Comparison of ENCODE assay signal across 1 cellular context in genomic region chr11:64556044-64556720, GRCh38.
TF ChIP-seq lines count a peak whose summit lies in the region.

No MANE protein-coding gene starts in this region.

TF ChIP-seq in liver, 16 proteins besides CTCF, POLR2A, EP300 and RAD21 (continued from another document):
- TF ChIP-seq REST (IDR thresholded peaks at IDR 0.05) (no peak), EGR1 (IDR thresholded peaks at IDR 0.05; ENCODE audit: low read depth in 2 of 2) (no peak)
